ENCODE assay signal across 8 cellular contexts in the genomic region with DNA sequence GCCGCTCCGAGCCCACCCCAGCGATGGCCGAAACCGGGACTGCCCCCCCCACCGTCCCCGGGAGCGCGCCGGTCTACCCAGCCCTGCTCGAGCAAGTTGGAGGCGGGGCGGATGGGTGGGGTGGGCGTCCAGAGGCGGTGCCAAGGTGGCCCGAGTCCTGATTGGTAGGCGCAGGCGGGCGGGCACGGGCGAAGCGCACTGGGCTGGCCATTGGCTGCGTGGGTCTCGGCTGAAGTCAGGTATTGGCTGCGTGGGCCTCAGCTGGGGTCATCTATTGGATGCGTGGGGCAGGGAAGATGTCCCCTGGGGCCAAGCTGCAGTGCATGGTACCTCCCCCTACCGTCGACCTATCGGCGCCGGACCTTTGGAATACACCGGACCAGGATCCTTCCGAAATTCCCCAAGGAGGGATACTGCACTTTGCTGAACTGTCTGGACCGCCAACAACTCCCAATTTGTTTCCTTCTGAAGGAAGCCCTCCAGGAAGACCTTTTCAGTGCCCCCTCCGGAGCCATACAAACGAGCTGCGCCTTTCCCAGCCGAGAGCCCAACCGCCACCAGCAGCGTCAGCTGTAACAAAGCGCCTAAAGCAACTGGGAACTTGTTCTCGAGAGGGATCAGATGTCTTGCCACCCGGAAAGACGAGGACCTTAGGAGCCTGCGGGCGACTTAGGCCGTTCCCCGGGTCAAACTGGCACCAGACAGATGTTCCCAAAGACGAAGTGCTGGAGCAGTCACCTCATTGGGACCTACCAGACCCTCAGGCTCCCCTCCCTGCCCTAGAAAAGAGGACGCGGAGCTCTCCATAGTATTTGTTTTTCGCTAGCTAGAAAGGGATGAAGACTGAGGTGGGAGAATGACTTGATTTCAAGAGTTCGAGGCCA. TPM values are rescaled to one million over a fixed set of nuclear protein-coding genes. Genes with fewer than 3 reads are reported as not detected.
DNase-seq lines count a peak whose midpoint lies in the region; ATAC-seq and TF ChIP-seq lines count a peak whose summit lies in the region.

Gene HOMEZ, minus strand, starts transcription at position 113 of the 884 bp plus-strand sequence. CDS start 180 bp downstream, outside the sequence.

- peaks cover 27% of the 10 kb centered on the region for H3K79me2 ChIP-seq in DOHH2 (ENCODE audit: control insufficient read depth, low read length)
- peaks cover 24% of the 10 kb centered on the region for H3K79me2 ChIP-seq in GM23248 (ENCODE audit: insufficient read depth)
- H3K79me2 ChIP-seq in fibroblast of lung (ENCODE audit: control insufficient read depth, insufficient read depth, low read length), result no peaks in the 10 kb centered on the region

- no peak for TF ChIP-seq CTCF in DOHH2 (IDR thresholded peaks at IDR 0.05; ENCODE audit: low read depth, low read length, poor library complexity, severe bottlenecking)
- no peak for TF ChIP-seq CTCF in fibroblast of lung (conservative IDR thresholded peaks at IDR 0.05 in 1 of 2, IDR thresholded peaks at IDR 0.05 in 1 of 2; ENCODE audit: low read depth in 1 of 2, low read length in 2 of 2)
- TF ChIP-seq CTCF in natural killer cell (IDR thresholded peaks at IDR 0.05), result no peak

- peaks cover 15% of the 10 kb centered on the region for H3K36me3 ChIP-seq in DOHH2 (ENCODE audit: control insufficient read depth, low read length)
- H3K36me3 ChIP-seq in GM23248 (ENCODE audit: low read depth), result no peaks in the 10 kb centered on the region
- no peaks in the 10 kb centered on the region for H3K36me3 ChIP-seq in fibroblast of lung (ENCODE audit: control insufficient read depth, insufficient read depth, low read length)

- H3K4me2 ChIP-seq in DOHH2 (ENCODE audit: low read length) (peak within 1 kb of the TSS; percentile 93), GM23248 (ENCODE audit: unreplicated experiment) (peak within 1 kb of the TSS; percentile 92), fibroblast of lung (ENCODE audit: extremely low read depth, insufficient read depth, low read length) (peak within 1 kb of the TSS; percentile 91)

- H3K9ac ChIP-seq in GM23248, result peak within 1 kb of the TSS; percentile 89
- peak within 1 kb of the TSS; percentile 71 for H3K9ac ChIP-seq in fibroblast of lung (ENCODE audit: insufficient read depth, low read length)

- H3K9me3 ChIP-seq in DOHH2 (ENCODE audit: control insufficient read depth, insufficient read depth, low read length) (no peaks in the 10 kb centered on the region), GM23248 (ENCODE audit: low read depth) (no peaks in the 10 kb centered on the region), fibroblast of lung (ENCODE audit: control insufficient read depth, insufficient read depth, low read depth, low read length) (no peaks in the 10 kb centered on the region)

- no peaks in the 10 kb centered on the region for H3K9me3 Mint-ChIP-seq in activated T-helper 1 cell treated with anti-CD3 and anti-CD28 coated beads, Interleukin-12 subunit alpha, Interleukin-12 subunit beta, Interleukin-2, Interleukin-4 antibody, amounts not matched to agents 30 ng/mL and 10 ng/mL and 1 ng/mL, durations not matched to agents 14 hours and 24 hours and 36 hours
- H3K9me3 Mint-ChIP-seq in natural killer cell, result no peaks in the 10 kb centered on the region

- H4K20me1 ChIP-seq in DOHH2 (ENCODE audit: control insufficient read depth, insufficient read depth, low read depth, low read length) (no peaks in the 10 kb centered on the region), GM23248 (ENCODE audit: insufficient read depth) (no peaks in the 10 kb centered on the region), fibroblast of lung (ENCODE audit: control insufficient read depth, extremely low read depth, insufficient read depth, low read length) (no peaks in the 10 kb centered on the region)

- H3K4me1 ChIP-seq in DOHH2 (ENCODE audit: control insufficient read depth, low read length), result peaks cover 15% of the 10 kb centered on the region
- H3K4me1 ChIP-seq in GM23248 (ENCODE audit: insufficient read depth), result peaks cover 15% of the 10 kb centered on the region
- H3K4me1 ChIP-seq in fibroblast of lung (ENCODE audit: control insufficient read depth, extremely low read depth, insufficient read depth, low read length), result peaks cover 3% of the 10 kb centered on the region

- 3% methylated on average over 34 to 51 of the region's 53 CpGs for WGBS in GM23248 (ENCODE audit: low coverage in 1 of 2, low lambda C conversion rate in 2 of 2, missing lambda C conversion rate in 2 of 2), 2 experiments

- peak; percentile 100 for DNase-seq in GM23248
- peak; percentile 97 for DNase-seq in Kasumi-1 (lab: John Stamatoyannopoulos, UW)
- peak; percentile 98 for DNase-seq in RPMI7951 (ENCODE audit: low read depth)
- DNase-seq in activated T-helper 1 cell treated with anti-CD3 and anti-CD28 coated beads, Interleukin-12 subunit alpha, Interleukin-12 subunit beta, Interleukin-2, Interleukin-4 antibody, amounts not matched to agents 30 ng/mL and 10 ng/mL and 1 ng/mL, durations not matched to agents 14 hours and 24 hours and 36 hours (ENCODE audit: low spot score), result peak; percentile 98
- peak; percentile 98 for DNase-seq in fibroblast of lung (ENCODE audit: low read depth in 2 of 2)
- peak; percentile 97 for DNase-seq in natural killer cell
- DNase-seq in stimulated activated naive CD4-positive, alpha-beta T cell treated with Interleukin-2 at 50 U/mL for 16 hours (lab: John Stamatoyannopoulos, UW), result peak; percentile 99

- peak; percentile 94 to 99 (median 97) for ATAC-seq in natural killer cell

- peak within 1 kb of the TSS; percentile 23 for H3K27ac ChIP-seq in DOHH2 (ENCODE audit: low read depth, low read length)
- peak within 1 kb of the TSS; percentile 84 for H3K27ac ChIP-seq in GM23248
- H3K27ac ChIP-seq in fibroblast of lung (ENCODE audit: insufficient read depth, low read length), result peak within 1 kb of the TSS; percentile 60

- H3K4me1 Mint-ChIP-seq in activated T-helper 1 cell treated with anti-CD3 and anti-CD28 coated beads, Interleukin-12 subunit alpha, Interleukin-12 subunit beta, Interleukin-2, Interleukin-4 antibody, amounts not matched to agents 30 ng/mL and 10 ng/mL and 1 ng/mL, durations not matched to agents 14 hours and 24 hours and 36 hours (ENCODE audit: low read depth), result peaks cover 26% of the 10 kb centered on the region
- peaks cover 13 to 18% of the 10 kb centered on the region in 2 donors for H3K4me1 Mint-ChIP-seq in natural killer cell

- H3K4me3 ChIP-seq in DOHH2 (ENCODE audit: low read length) (peak within 1 kb of the TSS; percentile 91), GM23248 (peak within 1 kb of the TSS; percentile 88), fibroblast of lung (replicated peaks in 1 of 4; ENCODE audit: control extremely low read depth in 1 of 4, insufficient read depth in 1 of 4, low read depth in 3 of 4, low read length in 4 of 4) (peak within 1 kb of the TSS; percentile 84 to 92 (median 90))

- peak within 1 kb of the TSS; percentile 99 for H3K4me3 Mint-ChIP-seq in activated T-helper 1 cell treated with anti-CD3 and anti-CD28 coated beads, Interleukin-12 subunit alpha, Interleukin-12 subunit beta, Interleukin-2, Interleukin-4 antibody, amounts not matched to agents 30 ng/mL and 10 ng/mL and 1 ng/mL, durations not matched to agents 14 hours and 24 hours and 36 hours
- H3K4me3 Mint-ChIP-seq in natural killer cell, result peak within 1 kb of the TSS; percentile 95

- H3K27me3 ChIP-seq in DOHH2 (ENCODE audit: control insufficient read depth, low read length) (peaks cover 9% of the 10 kb centered on the region), GM23248 (replicated peaks; ENCODE audit: insufficient read depth) (no peaks in the 10 kb centered on the region), fibroblast of lung (ENCODE audit: control insufficient read depth, insufficient read depth, low read length) (no peaks in the 10 kb centered on the region)

- H3K27ac Mint-ChIP-seq in activated T-helper 1 cell treated with anti-CD3 and anti-CD28 coated beads, Interleukin-12 subunit alpha, Interleukin-12 subunit beta, Interleukin-2, Interleukin-4 antibody, amounts not matched to agents 30 ng/mL and 10 ng/mL and 1 ng/mL, durations not matched to agents 14 hours and 24 hours and 36 hours, result peak within 1 kb of the TSS; percentile 95
- H3K27ac Mint-ChIP-seq in natural killer cell, result peak within 1 kb of the TSS; percentile 90 to 94

- H2AFZ ChIP-seq in GM23248 (peak within 1 kb of the TSS; percentile 95), fibroblast of lung (ENCODE audit: low read length) (peak within 1 kb of the TSS; percentile 98)

- intact Hi-C loops in activated T-helper 1 cell treated with anti-CD3 and anti-CD28 coated beads, Interleukin-12 subunit alpha, Interleukin-12 subunit beta, Interleukin-2, Interleukin-4 antibody, amounts not matched to agents 30 ng/mL and 10 ng/mL and 1 ng/mL, durations not matched to agents 14 hours and 24 hours and 36 hours (cut with micrococcal nuclease), result loop anchor here (1.0 to 2.0 kb wide), 8 partner anchors 9 to 279 kb away; partner anchors contain the start of genes ACIN1, C14orf119, NGDN and PABPN1
- intact Hi-C loops in natural killer cell (cut with micrococcal nuclease), result loop anchor here (1.0 kb wide), 2 partner anchors 15 to 35 kb away; partner anchors contain the start of gene PABPN1

- no peaks in the 10 kb centered on the region for H3K27me3 Mint-ChIP-seq in activated T-helper 1 cell treated with anti-CD3 and anti-CD28 coated beads, Interleukin-12 subunit alpha, Interleukin-12 subunit beta, Interleukin-2, Interleukin-4 antibody, amounts not matched to agents 30 ng/mL and 10 ng/mL and 1 ng/mL, durations not matched to agents 14 hours and 24 hours and 36 hours (ENCODE audit: insufficient read depth)
- no peaks in the 10 kb centered on the region for H3K27me3 Mint-ChIP-seq in natural killer cell (ENCODE audit: low read depth in 2 of 2)

- peaks cover 6% of the 10 kb centered on the region for H3K36me3 Mint-ChIP-seq in activated T-helper 1 cell treated with anti-CD3 and anti-CD28 coated beads, Interleukin-12 subunit alpha, Interleukin-12 subunit beta, Interleukin-2, Interleukin-4 antibody, amounts not matched to agents 30 ng/mL and 10 ng/mL and 1 ng/mL, durations not matched to agents 14 hours and 24 hours and 36 hours (ENCODE audit: low read depth)
- no peaks in the 10 kb centered on the region for H3K36me3 Mint-ChIP-seq in natural killer cell

- in situ Hi-C loops in GM23248 (cut with MboI), result no loop called here

- no peaks in the 10 kb centered on the region for H3K9me2 ChIP-seq in DOHH2 (replicated peaks; ENCODE audit: control insufficient read depth, low read length)
- H3K9me2 ChIP-seq in GM23248 (ENCODE audit: insufficient read depth), result no peaks in the 10 kb centered on the region

- no peaks in the 10 kb centered on the region for H3F3A ChIP-seq in DOHH2 (ENCODE audit: control insufficient read depth, insufficient read depth)
- H3F3A ChIP-seq in GM23248 (ENCODE audit: insufficient read depth), result peaks cover 7% of the 10 kb centered on the region

RNA-seq across cellular contexts. Expression of gene HOMEZ, which starts in this region (rescaled TPM):
- 7.6 and 8.7 TPM in 2 replicates for total RNA-seq in GM23248 (2014; rRNA removed; shearing (Covaris generic))
- polyA plus RNA-seq in GM23248 (2016; fragmentation: Nextera tagmentation; extraction: Ambion mirVana), result 5.0 and 5.8 TPM in 2 replicates
- total RNA-seq in RPMI7951 (2014; rRNA removed; shearing (Covaris generic)), result 6.4 and 9.9 TPM in 2 replicates
- 10.9 and 12.2 TPM in 2 replicates for total RNA-seq in activated T-helper 1 cell treated with anti-CD3 and anti-CD28 coated beads, Interleukin-12 subunit alpha, Interleukin-12 subunit beta, Interleukin-2, Interleukin-4 antibody, amounts not matched to agents 30 ng/mL and 10 ng/mL and 1 ng/mL, durations not matched to agents 14 hours and 24 hours and 36 hours
- 3.3 and 4.6 TPM in 2 replicates for total RNA-seq in fibroblast of lung
- polyA plus RNA-seq in fibroblast of lung, result 7.9 and 9.1 TPM in 2 replicates
- polyA plus RNA-seq in fibroblast of lung (2012), result 4.1 and 5.2 TPM in 2 replicates
- polyA minus RNA-seq in fibroblast of lung (ENCODE audit: low replicate concordance), result 18.9 and 22.7 TPM in 2 replicates
- 10 to 100 TPM in 1 of 3 donors, 1 to 10 TPM in 2; 5.1 to 10.1 (median 7.0) TPM for total RNA-seq in natural killer cell

Comparison
In these comparisons a context has a peak if more than half of its experiments do, and no peak if none do; other contexts are left out.
1. Peak in every context shown above with its lines: DNase-seq, ATAC-seq, H3K4me3 ChIP-seq and H3K27ac ChIP-seq.
2. H3K27ac ChIP-seq: peak in every context shown above with its lines; median percentile 84 in GM23248; 60 in fibroblast of lung; 23 in DOHH2.